In genomic region chr1:116540088-116540487, GRCh38 we compare ENCODE assay signal across 10 cellular contexts. TPM values are rescaled to one million over a fixed set of nuclear protein-coding genes. Genes with fewer than 3 reads are reported as not detected.
DNase-seq lines count a peak whose midpoint lies in the region; ATAC-seq and TF ChIP-seq lines count a peak whose summit lies in the region.
"Had no signal": no experiment of that assay in that cellular context is flagged by ENCODE, and none has a peak within 500 bp of the region (broad histone marks: within the 10 kb centered on the region; RNA-seq: fewer than 3 reads in every experiment).

No MANE protein-coding gene starts in this region.

- no peaks in the 10 kb centered on the region for H3F3A ChIP-seq in smooth muscle cell (ENCODE audit: low read depth)

- no peaks in the 10 kb centered on the region for H3K9me3 ChIP-seq in suprapubic skin
- H3K9me3 ChIP-seq in smooth muscle cell (replicated peaks; ENCODE audit: low read depth) = no peaks in the 10 kb centered on the region

- H2AFZ ChIP-seq in smooth muscle cell (ENCODE audit: low read depth) = no peak overlapping the region
- H2AFZ ChIP-seq: parathyroid adenoma had no signal

- no peaks in the 10 kb centered on the region for H3K27me3 Mint-ChIP-seq in dendritic cell treated with granulocyte-macrophage colony-stimulating factor and Interleukin-4, amounts not matched to agents 40 ng/mL and 50 ng/mL, for 4 days

- H3K79me2 ChIP-seq in smooth muscle cell (ENCODE audit: low read depth) = no peaks in the 10 kb centered on the region
- H3K79me2 ChIP-seq: parathyroid adenoma had no signal

- DNase-seq in SK-N-DZ (ENCODE audit: low spot score) = no peak
- DNase-seq in suprapubic skin (ENCODE audit: low spot score in 2 of 2) = no peak
- no peak for DNase-seq in smooth muscle cell (lab: John Stamatoyannopoulos, UW; ENCODE audit: unreplicated experiment)
- DNase-seq in UCSD-AML1 (lab: John Stamatoyannopoulos, UW; ENCODE audit: unreplicated experiment) = no peak

- peak; percentile 44 for ATAC-seq in GM18505 (IDR thresholded peaks at IDR 0.05; ENCODE audit: unreplicated experiment)
- peak; percentile 61 for ATAC-seq in GM21526 (IDR thresholded peaks at IDR 0.05; ENCODE audit: low FRiP score, unreplicated experiment)
- ATAC-seq in HG03571 (IDR thresholded peaks at IDR 0.05; ENCODE audit: unreplicated experiment) = peak; percentile 47
- ATAC-seq: SK-N-SH treated with all-trans-retinoic acid at 6 μM for 48 hours had no signal

- intact Hi-C loops in dendritic cell treated with granulocyte-macrophage colony-stimulating factor and Interleukin-4, amounts not matched to agents 40 ng/mL and 50 ng/mL, for 4 days (cut with micrococcal nuclease) = no loop called here

- TF ChIP-seq EP300 in suprapubic skin (IDR thresholded peaks at IDR 0.05) = no peak

- H3K27ac Mint-ChIP-seq in dendritic cell treated with granulocyte-macrophage colony-stimulating factor and Interleukin-4, amounts not matched to agents 40 ng/mL and 50 ng/mL, for 4 days = peak overlapping the region; percentile 77

- H3K4me1 ChIP-seq in suprapubic skin (peaks cover 4% of the 10 kb centered on the region), smooth muscle cell (ENCODE audit: low read depth) (no peaks in the 10 kb centered on the region)
- H3K4me1 ChIP-seq: parathyroid adenoma had no signal

- H3K36me3 ChIP-seq in suprapubic skin = peaks cover 31% of the 10 kb centered on the region
- peaks cover 4% of the 10 kb centered on the region for H3K36me3 ChIP-seq in smooth muscle cell (ENCODE audit: low read depth)

- no peak overlapping the region for H3K4me2 ChIP-seq in smooth muscle cell

- H3K27ac ChIP-seq in suprapubic skin (no peak overlapping the region), smooth muscle cell (ENCODE audit: low read depth) (no peak overlapping the region)
- H3K27ac ChIP-seq: parathyroid adenoma had no signal

- peaks cover 64% of the 10 kb centered on the region for H3K4me1 Mint-ChIP-seq in dendritic cell treated with granulocyte-macrophage colony-stimulating factor and Interleukin-4, amounts not matched to agents 40 ng/mL and 50 ng/mL, for 4 days (ENCODE audit: low read depth)

- H3K27me3 ChIP-seq in suprapubic skin = no peaks in the 10 kb centered on the region
- no peaks in the 10 kb centered on the region for H3K27me3 ChIP-seq in smooth muscle cell (ENCODE audit: low read depth)

- peak; percentile 22 for TF ChIP-seq POLR2A in GM18505 (IDR thresholded peaks at IDR 0.05; ENCODE audit: borderline replicate concordance, extremely low read depth, insufficient read depth, insufficient read length)
- TF ChIP-seq POLR2A in suprapubic skin (IDR thresholded peaks at IDR 0.05) = no peak

- H4K20me1 ChIP-seq in smooth muscle cell (ENCODE audit: low read depth) = no peaks in the 10 kb centered on the region

- TF ChIP-seq CTCF in suprapubic skin (IDR thresholded peaks at IDR 0.05) = no peak
- TF ChIP-seq CTCF in smooth muscle cell (IDR thresholded peaks at IDR 0.05; ENCODE audit: borderline replicate concordance, insufficient read depth, poor library complexity, severe bottlenecking) = no peak

- H3K4me3 Mint-ChIP-seq in dendritic cell treated with granulocyte-macrophage colony-stimulating factor and Interleukin-4, amounts not matched to agents 40 ng/mL and 50 ng/mL, for 4 days = no peak overlapping the region

- no peaks in the 10 kb centered on the region for H3K9me3 Mint-ChIP-seq in dendritic cell treated with granulocyte-macrophage colony-stimulating factor and Interleukin-4, amounts not matched to agents 40 ng/mL and 50 ng/mL, for 4 days

- H3K36me3 Mint-ChIP-seq in dendritic cell treated with granulocyte-macrophage colony-stimulating factor and Interleukin-4, amounts not matched to agents 40 ng/mL and 50 ng/mL, for 4 days (ENCODE audit: low read depth) = peaks cover 77% of the 10 kb centered on the region

- H3K9ac ChIP-seq in smooth muscle cell (ENCODE audit: low read depth) = no peak overlapping the region
- H3K9ac ChIP-seq: parathyroid adenoma had no signal

- H3K4me3 ChIP-seq in suprapubic skin (no peak overlapping the region), smooth muscle cell (no peak overlapping the region)

RNA-seq across cellular contexts. Expression of gene CD58, which starts 30.7 kb away (rescaled TPM):
- polyA plus RNA-seq in SK-N-DZ (2014; cell fraction: cytosol; rRNA removed) = 11.0 and 11.1 TPM in 2 replicates
- polyA plus RNA-seq in SK-N-DZ (2014; cell fraction: nucleus; rRNA removed) = 4.0 and 7.0 TPM in 2 replicates
- 10 to 100 TPM; 23.7 to 33.4 (median 28.0) TPM for total RNA-seq in suprapubic skin
- 38.5 and 43.8 TPM in 2 replicates for total RNA-seq in smooth muscle cell
- 25.4 and 33.5 TPM in 2 replicates for polyA plus RNA-seq in smooth muscle cell
